Comparison of ENCODE assay signal across 9 cellular contexts in the genomic region with DNA sequence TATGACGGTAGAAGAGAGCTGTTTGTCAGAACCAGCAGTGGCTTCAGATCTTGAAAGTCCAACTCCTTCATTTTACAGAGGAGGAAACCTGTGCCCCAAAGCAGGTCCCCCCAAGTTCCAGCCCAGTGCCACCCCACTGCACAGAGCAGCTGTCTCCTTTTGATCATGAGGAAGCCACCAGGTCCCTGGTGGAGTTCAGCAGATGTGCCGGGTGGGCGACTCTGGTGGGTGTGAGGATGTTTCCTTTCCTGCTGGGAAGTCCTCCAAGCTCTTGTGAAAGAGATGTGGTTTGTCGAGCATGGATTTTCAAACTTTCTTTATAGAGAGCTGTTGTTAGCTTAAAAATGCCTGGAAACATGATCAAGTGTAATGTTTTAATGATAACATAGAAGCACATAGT. TPM values are rescaled to one million over a fixed set of nuclear protein-coding genes. Genes with fewer than 3 reads are reported as not detected.
A peak's percentile ranks its signal among the peaks of the same experiment; 100 is the strongest.
DNase-seq lines count a peak whose midpoint lies in the region; ATAC-seq and TF ChIP-seq lines count a peak whose summit lies in the region.
"Had no signal": no experiment of that assay in that cellular context is flagged by ENCODE, and none has a peak within 500 bp of the region (broad histone marks: within the 10 kb centered on the region; RNA-seq: fewer than 3 reads in every experiment).

No MANE protein-coding gene starts in this region.

- H2AFZ ChIP-seq in GM23338, result no peak overlapping the region

- no peaks in the 10 kb centered on the region for H4K20me1 ChIP-seq in GM23338 (replicated peaks; ENCODE audit: insufficient read depth)

- H3K4me3 ChIP-seq in transverse colon (no peak overlapping the region), GM23338 (no peak overlapping the region)

- H3K36me3 ChIP-seq in transverse colon, result no peaks in the 10 kb centered on the region
- H3K36me3 ChIP-seq in GM23338 (ENCODE audit: insufficient read depth), result no peaks in the 10 kb centered on the region
- H3K36me3 ChIP-seq: BE2C had no signal

- no peak for TF ChIP-seq POLR2A in transverse colon (IDR thresholded peaks at IDR 0.05)

- no peak for TF ChIP-seq EP300 in transverse colon (IDR thresholded peaks at IDR 0.05; ENCODE audit: low read depth)

- no peak for ATAC-seq in GM23338

- H3K4me1 Mint-ChIP-seq in activated naive CD4-positive, alpha-beta T cell treated with anti-CD3 and anti-CD28 coated beads, Interleukin-2, amount 50 U/mL, for 24 hours, result peaks cover 96% of the 10 kb centered on the region
- H3K4me1 Mint-ChIP-seq in activated naive CD8-positive, alpha-beta T cell treated with anti-CD3 and anti-CD28 coated beads for 36 hours, result peaks cover 81% of the 10 kb centered on the region
- peaks cover 12% of the 10 kb centered on the region for H3K4me1 Mint-ChIP-seq in GM23338

- no peaks in the 10 kb centered on the region for H3K9me2 ChIP-seq in GM23338 (ENCODE audit: insufficient read depth)

- H3K4me3 Mint-ChIP-seq in activated naive CD4-positive, alpha-beta T cell treated with anti-CD3 and anti-CD28 coated beads, Interleukin-2, amount 50 U/mL, for 24 hours, result peak overlapping the region; percentile 16
- H3K4me3 Mint-ChIP-seq in activated naive CD8-positive, alpha-beta T cell treated with anti-CD3 and anti-CD28 coated beads for 36 hours, result no peak overlapping the region
- no peak overlapping the region for H3K4me3 Mint-ChIP-seq in GM23338

- H3K4me1 ChIP-seq in transverse colon (peaks cover 39 to 75% (median 45%) of the 10 kb centered on the region in 4 donors), GM23338 (ENCODE audit: insufficient read depth) (0 out of 2 replicates have a peak, but pooled peaks cover 9% of the 10 kb centered on the region)

- H3K4me2 ChIP-seq in GM23338, result no peak overlapping the region

- no peaks in the 10 kb centered on the region for H3K36me3 Mint-ChIP-seq in activated naive CD4-positive, alpha-beta T cell treated with anti-CD3 and anti-CD28 coated beads, Interleukin-2, amount 50 U/mL, for 24 hours
- peaks cover 23% of the 10 kb centered on the region for H3K36me3 Mint-ChIP-seq in activated naive CD8-positive, alpha-beta T cell treated with anti-CD3 and anti-CD28 coated beads for 36 hours
- H3K36me3 Mint-ChIP-seq in GM23338 (ENCODE audit: low read depth), result peaks cover 2% of the 10 kb centered on the region; the same call in 2 of the 3 replicates

- no peaks in the 10 kb centered on the region for H3K9me3 Mint-ChIP-seq in activated naive CD4-positive, alpha-beta T cell treated with anti-CD3 and anti-CD28 coated beads, Interleukin-2, amount 50 U/mL, for 24 hours
- H3K9me3 Mint-ChIP-seq in activated naive CD8-positive, alpha-beta T cell treated with anti-CD3 and anti-CD28 coated beads for 36 hours, result peaks cover 1% of the 10 kb centered on the region
- H3K9me3 Mint-ChIP-seq in GM23338, result peaks cover 4% of the 10 kb centered on the region; the same call in 2 of the 3 replicates

- intact Hi-C loops in transverse colon (cut with DNase I; ENCODE audit: low total_unique reads), result no loop called here

- no peaks in the 10 kb centered on the region for H3F3A ChIP-seq in GM23338 (replicated peaks; ENCODE audit: low read depth)

- no peaks in the 10 kb centered on the region for H3K27me3 ChIP-seq in transverse colon
- H3K27me3 ChIP-seq in GM23338 (ENCODE audit: insufficient read depth), result no peaks in the 10 kb centered on the region
- H3K27me3 ChIP-seq: BE2C had no signal

- peak overlapping the region; percentile 42 to 67 (median 60) for H3K27ac ChIP-seq in transverse colon
- H3K27ac ChIP-seq in GM23338 (ENCODE audit: low read depth), result no peak overlapping the region

- peak overlapping the region; percentile 73 for H3K27ac Mint-ChIP-seq in activated naive CD4-positive, alpha-beta T cell treated with anti-CD3 and anti-CD28 coated beads, Interleukin-2, amount 50 U/mL, for 24 hours
- H3K27ac Mint-ChIP-seq in activated naive CD8-positive, alpha-beta T cell treated with anti-CD3 and anti-CD28 coated beads for 36 hours, result peak overlapping the region; percentile 70
- H3K27ac Mint-ChIP-seq in GM23338, result no peak overlapping the region

- TF ChIP-seq CTCF in transverse colon (IDR thresholded peaks at IDR 0.05) (no peak), GM23338 (conservative IDR thresholded peaks at IDR 0.05; ENCODE audit: low read depth in 2 of 2) (no peak)

- WGBS in transverse colon (ENCODE audit: low coverage in 1 of 2), 2 donors, result 49 to 58% methylated on average over 2 to 4 of the region's 4 CpGs

- no peaks in the 10 kb centered on the region for H3K9me3 ChIP-seq in transverse colon
- H3K9me3 ChIP-seq: BE2C had no signal

- no peak for DNase-seq in activated naive CD4-positive, alpha-beta T cell treated with anti-CD3 and anti-CD28 coated beads, Interleukin-2, amount 50 U/mL, for 16 hours
- DNase-seq in activated naive CD8-positive, alpha-beta T cell treated with anti-CD3 and anti-CD28 coated beads for 36 hours, result no peak
- DNase-seq in kidney tubule cell (ENCODE audit: low spot score) (peak; percentile 50), transverse colon (no peak), NCI-H2081 (lab: John Stamatoyannopoulos, UW) (no peak), GM23338 (ENCODE audit: low spot score) (no peak), NCI-H446 (lab: John Stamatoyannopoulos, UW) (no peak)
- DNase-seq: BE2C had no signal

- no peaks in the 10 kb centered on the region for H3K27me3 Mint-ChIP-seq in activated naive CD4-positive, alpha-beta T cell treated with anti-CD3 and anti-CD28 coated beads, Interleukin-2, amount 50 U/mL, for 24 hours
- no peaks in the 10 kb centered on the region for H3K27me3 Mint-ChIP-seq in activated naive CD8-positive, alpha-beta T cell treated with anti-CD3 and anti-CD28 coated beads for 36 hours
- peaks cover 4% of the 10 kb centered on the region for H3K27me3 Mint-ChIP-seq in GM23338 (ENCODE audit: insufficient read depth, low read depth, poor library complexity)

- H3K79me2 ChIP-seq in GM23338 (replicated peaks; ENCODE audit: insufficient read depth), result peaks cover 7% of the 10 kb centered on the region

- in situ Hi-C loops in transverse colon (cut with MboI; ENCODE audit: low pct_ligation_motif_present in 1 of 4, low pct_unique_long_range_greater_than_20kb in 1 of 4, low sequenced_read_pairs in 3 of 4), result no loop called here

TF ChIP-seq in GM23338, 12 proteins besides CTCF, POLR2A, EP300 and RAD21 (continues in another document):
- TF ChIP-seq, protein P1, sequence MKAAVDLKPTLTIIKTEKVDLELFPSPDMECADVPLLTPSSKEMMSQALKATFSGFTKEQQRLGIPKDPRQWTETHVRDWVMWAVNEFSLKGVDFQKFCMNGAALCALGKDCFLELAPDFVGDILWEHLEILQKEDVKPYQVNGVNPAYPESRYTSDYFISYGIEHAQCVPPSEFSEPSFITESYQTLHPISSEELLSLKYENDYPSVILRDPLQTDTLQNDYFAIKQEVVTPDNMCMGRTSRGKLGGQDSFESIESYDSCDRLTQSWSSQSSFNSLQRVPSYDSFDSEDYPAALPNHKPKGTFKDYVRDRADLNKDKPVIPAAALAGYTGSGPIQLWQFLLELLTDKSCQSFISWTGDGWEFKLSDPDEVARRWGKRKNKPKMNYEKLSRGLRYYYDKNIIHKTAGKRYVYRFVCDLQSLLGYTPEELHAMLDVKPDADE (IDR thresholded peaks at IDR 0.05), result no peak
- TF ChIP-seq ZNF331 (CRISPR knock-in tag; IDR thresholded peaks at IDR 0.05; ENCODE audit: low read depth), result no peak
- TF ChIP-seq EZH2 (IDR thresholded peaks at IDR 0.05; ENCODE audit: low read depth, unreplicated experiment), result no peak

RNA-seq across cellular contexts. Expression of a gene that starts 52.0 kb away (rescaled TPM):
- total RNA-seq in activated naive CD8-positive, alpha-beta T cell treated with anti-CD3 and anti-CD28 coated beads for 36 hours, result 10 to 100 TPM; 15.7 to 16.4 TPM
- total RNA-seq in transverse colon, result 10 to 100 TPM; 30.9 to 65.1 (median 57.0) TPM
- total RNA-seq in GM23338 (2014; rRNA removed; shearing (Covaris generic)), result 9.0 and 11.6 TPM in 2 replicates
- 3.4 and 4.9 TPM in 2 replicates for polyA plus RNA-seq in GM23338 (2016; fragmentation: Nextera tagmentation; extraction: Ambion mirVana)
